ENCODE assay signal across 7 cellular contexts in genomic region chr10:129509155-129509554, GRCh38.
"Had no signal": no experiment of that assay in that cellular context is flagged by ENCODE, and none has a peak within 500 bp of the region (broad histone marks: within the 10 kb centered on the region; RNA-seq: fewer than 3 reads in every experiment).

No MANE protein-coding gene starts in this region.

- ATAC-seq: GM23338, K562 had no signal

- H2AFZ ChIP-seq: GM23338 had no signal

- DNase-seq: H9, HCEC 1CT, HFFc6, IMR-90, KG1 had no signal

- H3K4me3 ChIP-seq: GM23338, K562 had no signal

- H3K4me2 ChIP-seq: GM23338 had no signal
